Comparison of ENCODE assay signal across 18 cellular contexts in the genomic region with DNA sequence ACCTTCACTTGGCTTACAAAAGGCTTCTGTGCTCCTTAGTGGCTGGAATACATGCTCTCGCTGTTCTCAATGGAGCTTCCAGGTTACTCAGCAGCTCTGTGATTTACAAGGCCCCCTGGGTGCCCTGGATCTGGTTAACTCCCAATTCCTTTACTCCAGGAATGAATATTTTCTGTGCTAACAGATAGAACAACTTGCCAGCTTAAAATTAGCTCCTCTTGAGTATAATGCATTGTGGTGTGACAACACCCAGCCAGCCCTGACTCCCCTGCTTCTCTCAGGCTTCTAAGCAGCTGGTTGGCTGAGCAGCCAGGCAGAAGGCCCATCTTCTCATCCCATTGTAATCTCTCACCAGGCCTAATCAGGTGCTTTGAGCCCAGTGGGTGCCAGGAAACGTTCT.
DNase-seq lines count a peak whose midpoint lies in the region; ATAC-seq, FAIRE-seq and TF ChIP-seq lines count a peak whose summit lies in the region.
"Had no signal": no experiment of that assay in that cellular context is flagged by ENCODE, and none has a peak within 500 bp of the region (broad histone marks: within the 10 kb centered on the region; RNA-seq: fewer than 3 reads in every experiment).

No MANE protein-coding gene starts in this region.

- peak overlapping the region; percentile 3 for H3K27ac ChIP-seq in parathyroid adenoma
- H3K27ac ChIP-seq: gastroesophageal sphincter, neutrophil, testis had no signal

- H2AFZ ChIP-seq in parathyroid adenoma, result peak overlapping the region; percentile 59

- H3K27me3 ChIP-seq in parathyroid adenoma (ENCODE audit: control insufficient read depth, insufficient read depth, low read length), result no peaks in the 10 kb centered on the region
- H3K27me3 ChIP-seq: gastroesophageal sphincter, neutrophil, testis had no signal

- no peak for FAIRE-seq in GM12892 (lab: Jason Lieb, UNC)
- FAIRE-seq in GM12891 (lab: Jason Lieb, UNC), result no peak
- FAIRE-seq: endometrium had no signal

- DNase-seq in GM03348 (ENCODE audit: low spot score), result peak; percentile 12
- DNase-seq in NCI-H69 (lab: John Stamatoyannopoulos, UW), result peak; percentile 62
- DNase-seq in left cardiac atrium, result peak; percentile 18
- DNase-seq in DMS53 treated with DMSO at 0.1 percent for 48 hours (lab: John Stamatoyannopoulos, UW; ENCODE audit: unreplicated experiment), result no peak
- DNase-seq in GM12892 (ENCODE audit: insufficient read length), result no peak
- no peak for DNase-seq in GM12891 (ENCODE audit: insufficient read length, low spot score)
- DNase-seq: amniotic stem cell, Calu3, HFFc6, NCI-H187 treated with DMSO at 0.1 percent for 48 hours, NCI-H748 treated with DMSO at 0.1 percent for 48 hours, RPMI8226, testis had no signal

- no peak overlapping the region for H3K4me2 ChIP-seq in parathyroid adenoma (ENCODE audit: low read length)

- peaks cover 27% of the 10 kb centered on the region for H3K4me1 ChIP-seq in parathyroid adenoma
- H3K4me1 ChIP-seq: gastroesophageal sphincter, testis had no signal

- H3K4me3 ChIP-seq in parathyroid adenoma (ENCODE audit: low read depth, low read length), result no peak overlapping the region
- H3K4me3 ChIP-seq: gastroesophageal sphincter, testis had no signal

- ATAC-seq in left cardiac atrium (peak; percentile 80 to 82), HG03139 (IDR thresholded peaks at IDR 0.05; ENCODE audit: unreplicated experiment) (no peak)
- ATAC-seq: gastroesophageal sphincter had no signal

- no peak overlapping the region for H3K9ac ChIP-seq in parathyroid adenoma

- TF ChIP-seq POLR2A in GM12892 (IDR thresholded peaks at IDR 0.05; ENCODE audit: low read depth, low read length) (no peak), GM12891 (IDR thresholded peaks at IDR 0.05; ENCODE audit: low read depth, low read length) (no peak)

- no peaks in the 10 kb centered on the region for H3K9me3 ChIP-seq in parathyroid adenoma (ENCODE audit: control insufficient read depth, low read length)
- H3K9me3 ChIP-seq: gastroesophageal sphincter, neutrophil, testis had no signal

- intact Hi-C loops in left cardiac atrium (cut with DNase I), result no loop called here

- no peak for TF ChIP-seq CTCF in parathyroid adenoma (IDR thresholded peaks at IDR 0.05)

- no peaks in the 10 kb centered on the region for H3K36me3 ChIP-seq in parathyroid adenoma (ENCODE audit: control insufficient read depth, insufficient read depth, low read length)
- H3K36me3 ChIP-seq: gastroesophageal sphincter, neutrophil had no signal

- H3K79me2 ChIP-seq in parathyroid adenoma, result no peaks in the 10 kb centered on the region

TF ChIP-seq in GM12891, 5 proteins besides CTCF, POLR2A, EP300 and RAD21:
- no peak for TF ChIP-seq POLR2AphosphoS5 (IDR thresholded peaks at IDR 0.05; ENCODE audit: low read depth, low read length)
- no peak for TF ChIP-seq TAF1 (IDR thresholded peaks at IDR 0.05; ENCODE audit: low read depth, low read length)
- TF ChIP-seq POU2F2 (IDR thresholded peaks at IDR 0.05; ENCODE audit: low read depth, low read length), result no peak
- no peak for TF ChIP-seq PAX5 (IDR thresholded peaks at IDR 0.05; ENCODE audit: insufficient read depth, low read length, severe bottlenecking)
- TF ChIP-seq SPI1 (IDR thresholded peaks at IDR 0.05; ENCODE audit: low read depth, low read length), result no peak
TF ChIP-seq in GM12891: peak in this region for 0.

Comparison
In these comparisons a context has a peak if more than half of its experiments do, and no peak if none do; other contexts are left out.
1. DNase-seq: peak in GM03348 (single experiment), NCI-H69 (single experiment) and left cardiac atrium (single experiment); none in DMS53 treated with DMSO at 0.1 percent for 48 hours (single experiment), GM12892 (single experiment) and GM12891 (single experiment).